20 cellular contexts compared by ENCODE assay signal in the genomic region with DNA sequence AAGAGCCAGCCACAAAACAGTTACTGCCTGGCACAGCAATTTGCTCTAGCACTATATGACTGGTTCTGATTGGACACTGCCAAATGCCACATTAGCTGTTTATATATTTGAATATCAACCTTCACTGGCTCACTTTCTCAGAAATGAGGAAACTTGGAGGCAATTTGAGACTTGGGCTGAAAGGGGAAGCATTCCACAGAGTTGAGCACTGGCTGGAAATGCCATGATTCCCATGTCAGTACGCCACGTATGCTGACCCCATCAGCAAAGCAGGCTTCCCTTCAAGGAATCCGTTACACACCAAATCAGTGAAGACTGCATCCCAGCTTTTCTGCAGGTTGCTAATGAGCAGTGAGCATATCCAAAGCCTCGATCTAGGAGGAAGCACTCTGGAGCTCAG. TPM values are rescaled to one million over a fixed set of nuclear protein-coding genes. Genes with fewer than 3 reads are reported as not detected.
DNase-seq lines count a peak whose midpoint lies in the region; ATAC-seq, FAIRE-seq and TF ChIP-seq lines count a peak whose summit lies in the region.
"Had no signal": no experiment of that assay in that cellular context is flagged by ENCODE, and none has a peak within 500 bp of the region (broad histone marks: within the 10 kb centered on the region; RNA-seq: fewer than 3 reads in every experiment).

No MANE protein-coding gene starts in this region.

- TF ChIP-seq CTCF in HFFc6 (IDR thresholded peaks at IDR 0.05) = no peak
- TF ChIP-seq CTCF in astrocyte (IDR thresholded peaks at IDR 0.05; ENCODE audit: insufficient read depth, low read depth, low read length) = no peak
- no peak for TF ChIP-seq CTCF in fibroblast of lung (conservative IDR thresholded peaks at IDR 0.05 in 1 of 2, IDR thresholded peaks at IDR 0.05 in 1 of 2; ENCODE audit: low read depth in 1 of 2, low read length in 2 of 2)
- no peak for TF ChIP-seq CTCF in thoracic aorta (IDR thresholded peaks at IDR 0.05)
- TF ChIP-seq CTCF in SK-N-SH (IDR thresholded peaks at IDR 0.05) = no peak

- H3K4me1 ChIP-seq in astrocyte (ENCODE audit: insufficient read depth, low read length) (peaks cover 15% of the 10 kb centered on the region), fibroblast of lung (ENCODE audit: control insufficient read depth, extremely low read depth, insufficient read depth, low read length) (no peaks in the 10 kb centered on the region), thoracic aorta (ENCODE audit: control insufficient read depth in 1 of 2, low read depth in 2 of 2) (peaks cover 33 to 63% of the 10 kb centered on the region in 2 donors), SK-N-SH (ENCODE audit: control insufficient read depth in 1 of 2, insufficient read depth in 2 of 2, low read depth in 1 of 2, low read length in 1 of 2) (peaks cover 0 to 11% of the 10 kb centered on the region in 2 experiments; a peak in 1 of 4 replicates)
- H3K4me1 ChIP-seq: Peyer's patch had no signal

- H4K20me1 ChIP-seq in astrocyte (ENCODE audit: insufficient read depth, low read length) (no peaks in the 10 kb centered on the region), fibroblast of lung (ENCODE audit: control insufficient read depth, extremely low read depth, insufficient read depth, low read length) (no peaks in the 10 kb centered on the region), SK-N-SH (ENCODE audit: insufficient read depth) (no peaks in the 10 kb centered on the region)

- H3K27me3 Mint-ChIP-seq in HFFc6 (ENCODE audit: insufficient read depth) (peaks cover 13% of the 10 kb centered on the region), astrocyte (ENCODE audit: low read depth, unreplicated experiment) (no peaks in the 10 kb centered on the region)
- H3K27me3 Mint-ChIP-seq: IgD-negative memory B cell had no signal

- no peak for TF ChIP-seq EP300 in SK-N-SH (IDR thresholded peaks at IDR 0.05; ENCODE audit: borderline replicate concordance in 1 of 2, low read depth in 1 of 2, low read length in 1 of 2)

- H3K27me3 ChIP-seq in astrocyte (ENCODE audit: insufficient read depth, low read length) (peaks cover 11% of the 10 kb centered on the region), fibroblast of lung (ENCODE audit: control insufficient read depth, insufficient read depth, low read length) (no peaks in the 10 kb centered on the region), thoracic aorta (replicated peaks; ENCODE audit: insufficient read depth) (no peaks in the 10 kb centered on the region), SK-N-SH (ENCODE audit: insufficient read depth) (no peaks in the 10 kb centered on the region)
- H3K27me3 ChIP-seq: Peyer's patch had no signal

- no peaks in the 10 kb centered on the region for H3K36me3 ChIP-seq in astrocyte (ENCODE audit: insufficient read depth, low read length)
- no peaks in the 10 kb centered on the region for H3K36me3 ChIP-seq in fibroblast of lung (ENCODE audit: control insufficient read depth, insufficient read depth, low read length)
- no peaks in the 10 kb centered on the region for H3K36me3 ChIP-seq in thoracic aorta
- no peaks in the 10 kb centered on the region for H3K36me3 ChIP-seq in SK-N-SH (replicated peaks in 1 of 2; ENCODE audit: control insufficient read depth in 1 of 2, insufficient read depth in 2 of 2, low read length in 1 of 2)
- H3K36me3 ChIP-seq: Peyer's patch had no signal

- H3K9ac ChIP-seq in astrocyte (ENCODE audit: low read length) (no peak overlapping the region), fibroblast of lung (ENCODE audit: insufficient read depth, low read length) (no peak overlapping the region), SK-N-SH (no peak overlapping the region)

- no peak for DNase-seq in HFFc6
- DNase-seq in astrocyte (ENCODE audit: low read depth) = peak; percentile 21
- DNase-seq in fibroblast of lung (ENCODE audit: low read depth in 2 of 2) = peak; percentile 41 to 49
- no peak for DNase-seq in thoracic aorta (ENCODE audit: low spot score)
- DNase-seq in SK-N-SH = no peak
- no peak for DNase-seq in NCI-H345 (lab: John Stamatoyannopoulos, UW)
- no peak for DNase-seq in GM12892 (ENCODE audit: insufficient read length)
- DNase-seq: C1 segment of cervical spinal cord; CD8-positive, alpha-beta memory T cell; Karpas-422; NCI-H1092 treated with DMSO at 0.1 percent for 48 hours; NCI-H146; NCI-H2029 treated with DMSO at 0.1 percent for 48 hours; NCI-H2171 treated with DMSO at 0.1 percent for 48 hours; Peyer's patch had no signal

- H3K27ac ChIP-seq in astrocyte (ENCODE audit: low read depth, low read length) = no peak overlapping the region
- H3K27ac ChIP-seq in fibroblast of lung (ENCODE audit: insufficient read depth, low read length) = no peak overlapping the region
- peak overlapping the region; percentile 60 to 77 for H3K27ac ChIP-seq in thoracic aorta
- H3K27ac ChIP-seq in SK-N-SH (ENCODE audit: low read depth in 2 of 2, low read length in 1 of 2) = no peak overlapping the region
- H3K27ac ChIP-seq: HL-60, Peyer's patch had no signal

- no peak for TF ChIP-seq RAD21 in SK-N-SH (IDR thresholded peaks at IDR 0.05; ENCODE audit: low read length)

- H3K4me3 Mint-ChIP-seq in HFFc6 = no peak overlapping the region
- no peak overlapping the region for H3K4me3 Mint-ChIP-seq in astrocyte (ENCODE audit: unreplicated experiment)
- H3K4me3 Mint-ChIP-seq: CD8-positive, alpha-beta memory T cell; IgD-negative memory B cell had no signal

- 92% methylated on average over 3 of the region's 4 CpGs for WGBS in SK-N-SH (ENCODE audit: low lambda C conversion rate)

- CTCF ChIA-PET in SK-N-SH (lab: Yijun Ruan, JAX) = interaction anchor here (0.9 kb wide), 1 partner anchor 16 kb away, joined by 3 read pairs; no protein-coding TSS in a partner anchor

- H3K27ac Mint-ChIP-seq in HFFc6 (peak overlapping the region; percentile 68; the same call in 1 of the 2 replicates), astrocyte (ENCODE audit: unreplicated experiment) (peak overlapping the region; percentile 82)
- H3K27ac Mint-ChIP-seq: CD8-positive, alpha-beta memory T cell had no signal

- H3K36me3 Mint-ChIP-seq in HFFc6 (ENCODE audit: low read depth) = no peaks in the 10 kb centered on the region
- H3K36me3 Mint-ChIP-seq in astrocyte (ENCODE audit: low read depth, unreplicated experiment) = peaks cover 2% of the 10 kb centered on the region
- H3K36me3 Mint-ChIP-seq: CD8-positive, alpha-beta memory T cell; IgD-negative memory B cell had no signal

- H3F3A ChIP-seq in SK-N-SH (replicated peaks; ENCODE audit: insufficient read depth) = peaks cover 5% of the 10 kb centered on the region

- no peak for TF ChIP-seq POLR2A in GM12892 (IDR thresholded peaks at IDR 0.05; ENCODE audit: low read depth, low read length)

- no peak overlapping the region for H3K4me3 ChIP-seq in astrocyte (ENCODE audit: insufficient read depth, low read depth, low read length)
- no peak overlapping the region for H3K4me3 ChIP-seq in fibroblast of lung (replicated peaks in 1 of 4; ENCODE audit: control extremely low read depth in 1 of 4, insufficient read depth in 1 of 4, low read depth in 3 of 4, low read length in 4 of 4)
- peak overlapping the region; percentile 48 for H3K4me3 ChIP-seq in thoracic aorta
- no peak overlapping the region for H3K4me3 ChIP-seq in SK-N-SH (ENCODE audit: low read depth in 2 of 2, low read length in 1 of 2)
- H3K4me3 ChIP-seq: Peyer's patch had no signal

- FAIRE-seq in astrocyte (lab: Jason Lieb, UNC) = no peak
- no peak for FAIRE-seq in GM12892 (lab: Jason Lieb, UNC)
- FAIRE-seq: H54, HTR-8/SVneo had no signal

- H3K9me3 Mint-ChIP-seq in HFFc6 (no peaks in the 10 kb centered on the region), astrocyte (ENCODE audit: unreplicated experiment) (no peaks in the 10 kb centered on the region)
- H3K9me3 Mint-ChIP-seq: CD8-positive, alpha-beta memory T cell; IgD-negative memory B cell had no signal

- peaks cover 32% of the 10 kb centered on the region for H3K4me1 Mint-ChIP-seq in HFFc6 (ENCODE audit: low read depth)
- peaks cover 48% of the 10 kb centered on the region for H3K4me1 Mint-ChIP-seq in astrocyte (ENCODE audit: low read depth, unreplicated experiment)
- H3K4me1 Mint-ChIP-seq: CD8-positive, alpha-beta memory T cell; IgD-negative memory B cell had no signal

- no peaks in the 10 kb centered on the region for H3K79me2 ChIP-seq in astrocyte (ENCODE audit: insufficient read depth, low read length)
- no peaks in the 10 kb centered on the region for H3K79me2 ChIP-seq in fibroblast of lung (ENCODE audit: control insufficient read depth, insufficient read depth, low read length)
- no peaks in the 10 kb centered on the region for H3K79me2 ChIP-seq in SK-N-SH (ENCODE audit: insufficient read depth)

- no peaks in the 10 kb centered on the region for H3K9me2 ChIP-seq in SK-N-SH

- POLR2A ChIA-PET in SK-N-SH (lab: Yijun Ruan, JAX) = no interaction called here

- H2AFZ ChIP-seq in astrocyte (ENCODE audit: low read depth, low read length) = no peak overlapping the region
- H2AFZ ChIP-seq in fibroblast of lung (ENCODE audit: low read length) = no peak overlapping the region
- no peak overlapping the region for H2AFZ ChIP-seq in SK-N-SH (ENCODE audit: low read depth)

- no peaks in the 10 kb centered on the region for H3K9me3 ChIP-seq in astrocyte (ENCODE audit: insufficient read depth, low read depth, low read length)
- no peaks in the 10 kb centered on the region for H3K9me3 ChIP-seq in fibroblast of lung (ENCODE audit: control insufficient read depth, insufficient read depth, low read depth, low read length)
- H3K9me3 ChIP-seq in thoracic aorta = no peaks in the 10 kb centered on the region
- H3K9me3 ChIP-seq in SK-N-SH = no peaks in the 10 kb centered on the region
- H3K9me3 ChIP-seq: Peyer's patch had no signal

- ATAC-seq in thoracic aorta (ENCODE audit: insufficient number of reproducible peaks, low FRiP score, low read depth) (peak; percentile 64), GM18520 (IDR thresholded peaks at IDR 0.05; ENCODE audit: unreplicated experiment) (no peak)

- H3K4me2 ChIP-seq in astrocyte (ENCODE audit: low read length) (no peak overlapping the region), fibroblast of lung (ENCODE audit: extremely low read depth, insufficient read depth, low read length) (no peak overlapping the region), SK-N-SH (no peak overlapping the region)

TF ChIP-seq in SK-N-SH, 30 proteins besides CTCF, POLR2A, EP300 and RAD21 (continues in another document):
- TF ChIP-seq RXRA (IDR thresholded peaks at IDR 0.05; ENCODE audit: borderline replicate concordance, low read depth) = no peak
- TF ChIP-seq TAF1 (IDR thresholded peaks at IDR 0.05; ENCODE audit: borderline replicate concordance, low read depth, low read length) = no peak
- TF ChIP-seq NRF1 (IDR thresholded peaks at IDR 0.05; ENCODE audit: low read depth, low read length) = no peak

RNA-seq across cellular contexts. Expression of a gene that starts 34.7 kb away (rescaled TPM):
- 10 to 100 TPM in 4 of 6 experiments, 1 to 10 TPM in 2; 2.7 to 13.7 (median 12.4) TPM for total RNA-seq in HFFc6 (2021; fragmentation: NEBNext Ultra II Directional; extraction: Animal tissue kit (Norgen Biotek cat#: 25700))
- total RNA-seq in astrocyte (6.5 and 7.0 TPM in 2 replicates), fibroblast of lung (9.5 and 19.3 TPM in 2 replicates), thoracic aorta (10 to 100 TPM; 28.2 to 57.8 TPM)
- polyA plus RNA-seq in fibroblast of lung (0.50 and 4.0 TPM in 2 replicates), SK-N-SH (2012; rRNA removed) (0.37 and 0.64 TPM in 2 replicates)
- polyA plus RNA-seq in fibroblast of lung (2012) = 0.35 and 4.8 TPM in 2 replicates
- polyA minus RNA-seq in fibroblast of lung (ENCODE audit: low replicate concordance) = 0.27 and 8.2 TPM in 2 replicates
- polyA plus RNA-seq in SK-N-SH (2012; cell fraction: cytosol; rRNA removed) = 0.28 and 0.54 TPM in 2 replicates
- 0.12 and 0.25 TPM in 2 replicates for polyA plus RNA-seq in SK-N-SH (2012; cell fraction: nucleus; rRNA removed)
- 6.2 TPM for polyA plus RNA-seq in GM12892 (2012; ENCODE audit: missing spikeins)
- polyA plus RNA-seq: CD8-positive, alpha-beta memory T cell; IgD-negative memory B cell had no signal

Comparison
In these comparisons a context has a peak if more than half of its experiments do, and no peak if none do; other contexts are left out.
1. DNase-seq: peak in astrocyte (single experiment) and fibroblast of lung (2 of 2); none in HFFc6 (single experiment), thoracic aorta (single experiment), SK-N-SH (single experiment), NCI-H345 (single experiment) and GM12892 (single experiment).
2. H3K27ac ChIP-seq: peak in thoracic aorta (2 of 2); none in astrocyte (single experiment), fibroblast of lung (single experiment) and SK-N-SH (0 of 2).